In genomic region chr22:16564837-16565584, GRCh38 we compare ENCODE assay signal across 17 cellular contexts. TPM values are rescaled to one million over a fixed set of nuclear protein-coding genes. Genes with fewer than 3 reads are reported as not detected.
"Had no signal": no experiment of that assay in that cellular context is flagged by ENCODE, and none has a peak within 500 bp of the region (broad histone marks: within the 10 kb centered on the region; RNA-seq: fewer than 3 reads in every experiment).

No MANE protein-coding gene starts in this region.

RNA-seq across cellular contexts. Expression of gene CCT8L2, which starts 27.6 kb away (rescaled TPM):
- total RNA-seq: cerebellum, dermis microvascular lymphatic vessel endothelial cell, endodermal cell, esophagus mucosa, esophagus squamous epithelium, gastrocnemius medialis, glomerular endothelial cell, heart right ventricle, kidney, left colon, left lobe of liver, left ventricle myocardium inferior, lower leg skin, lung, mammary epithelial cell, mononuclear cell, mucosa of gallbladder had no signal
- polyA plus RNA-seq: heart right ventricle, lung, mammary epithelial cell had no signal
